ENCODE assay signal across 15 cellular contexts in the genomic region with DNA sequence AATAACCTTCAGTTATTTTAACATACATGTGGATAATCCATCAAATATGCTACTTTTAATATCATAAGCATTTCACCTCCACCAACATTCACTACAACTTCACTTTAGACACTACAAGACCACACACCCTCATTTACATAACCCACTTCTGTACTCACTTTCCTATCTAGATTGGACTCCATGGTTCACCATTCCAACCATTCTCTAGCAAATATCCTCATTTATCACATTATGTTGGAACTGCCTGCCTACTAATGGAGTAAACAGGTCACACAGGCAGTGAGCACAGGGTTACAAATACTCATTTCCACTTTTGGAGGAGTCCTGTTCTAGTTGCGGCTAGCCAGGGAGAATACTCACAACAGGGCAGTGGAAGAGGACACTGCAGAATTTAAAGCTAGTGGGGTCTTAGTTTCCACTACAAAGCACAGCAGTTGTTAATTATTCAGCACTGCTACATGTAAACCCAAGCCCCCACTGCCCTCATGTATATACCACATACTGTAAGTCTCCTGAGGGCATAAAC. TPM values are rescaled to one million over a fixed set of nuclear protein-coding genes. Genes with fewer than 3 reads are reported as not detected.
DNase-seq lines count a peak whose midpoint lies in the region; ATAC-seq, FAIRE-seq and TF ChIP-seq lines count a peak whose summit lies in the region.
"Had no signal": no experiment of that assay in that cellular context is flagged by ENCODE, and none has a peak within 500 bp of the region (broad histone marks: within the 10 kb centered on the region; RNA-seq: fewer than 3 reads in every experiment).

No MANE protein-coding gene starts in this region.

- peaks cover 82% of the 10 kb centered on the region for H4K20me1 ChIP-seq in astrocyte (ENCODE audit: insufficient read depth, low read length)

- DNase-seq in Right ventricle myocardium superior (no peak), cardiac septum (ENCODE audit: low spot score) (no peak), astrocyte (ENCODE audit: low read depth) (peak; percentile 46)
- no peak for DNase-seq in activated CD8-positive, alpha-beta memory T cell treated with anti-CD3 and anti-CD28 coated beads, Interleukin-2, amount 50 U/mL, for 48 hours
- no peak for DNase-seq in activated effector memory CD4-positive, alpha-beta T cell treated with Interleukin-2 at 50 U/mL for 16 hours
- DNase-seq: BE2C; CD4-positive, alpha-beta memory T cell; GOT3; H9 had no signal

- H3K4me3 Mint-ChIP-seq in astrocyte (ENCODE audit: unreplicated experiment) = no peak overlapping the region
- H3K4me3 Mint-ChIP-seq: H9 had no signal

- intact Hi-C loops in Right ventricle myocardium superior (cut with DNase I) (no loop called here), cardiac septum (cut with DNase I) (no loop called here)

- H3K4me2 ChIP-seq in astrocyte (ENCODE audit: low read length) = no peak overlapping the region

- H3K9me3 Mint-ChIP-seq in astrocyte (ENCODE audit: unreplicated experiment) = no peaks in the 10 kb centered on the region

- H3K27ac Mint-ChIP-seq in astrocyte (ENCODE audit: unreplicated experiment) = no peak overlapping the region

- H2AFZ ChIP-seq in astrocyte (ENCODE audit: low read depth, low read length) = no peak overlapping the region

- H3K27me3 Mint-ChIP-seq in astrocyte (ENCODE audit: low read depth, unreplicated experiment) = no peaks in the 10 kb centered on the region
- H3K27me3 Mint-ChIP-seq: CD4-positive, alpha-beta memory T cell had no signal

- no peak overlapping the region for H3K4me3 ChIP-seq in HUES48 (ENCODE audit: low read depth, low read length)
- no peak overlapping the region for H3K4me3 ChIP-seq in astrocyte (ENCODE audit: insufficient read depth, low read depth, low read length)
- H3K4me3 ChIP-seq: GM12878 had no signal

- H3K79me2 ChIP-seq in astrocyte (ENCODE audit: insufficient read depth, low read length) = peaks cover 99% of the 10 kb centered on the region

- H3K36me3 ChIP-seq in HUES48 (ENCODE audit: control insufficient read depth, insufficient read depth, low read length) = no peaks in the 10 kb centered on the region
- no peaks in the 10 kb centered on the region for H3K36me3 ChIP-seq in astrocyte (ENCODE audit: insufficient read depth, low read length)
- H3K36me3 ChIP-seq: BE2C had no signal

- H3K9ac ChIP-seq in HUES48 (ENCODE audit: low read depth, low read length) (no peak overlapping the region), astrocyte (ENCODE audit: low read length) (no peak overlapping the region)

- peaks cover 53% of the 10 kb centered on the region for H3K4me1 ChIP-seq in HUES48 (ENCODE audit: control insufficient read depth, insufficient read depth, low read length)
- no peaks in the 10 kb centered on the region for H3K4me1 ChIP-seq in astrocyte (ENCODE audit: insufficient read depth, low read length)
- H3K4me1 ChIP-seq: BE2C had no signal

- H3K27ac ChIP-seq in HUES48 (ENCODE audit: low read depth, low read length) = peak overlapping the region; percentile 14
- no peak overlapping the region for H3K27ac ChIP-seq in astrocyte (ENCODE audit: low read depth, low read length)
- H3K27ac ChIP-seq: C4-2B had no signal

- H3K27me3 ChIP-seq in HUES48 (ENCODE audit: control insufficient read depth, insufficient read depth, low read length) (no peaks in the 10 kb centered on the region), astrocyte (ENCODE audit: insufficient read depth, low read length) (no peaks in the 10 kb centered on the region)
- H3K27me3 ChIP-seq: BE2C had no signal

- TF ChIP-seq CTCF in astrocyte (IDR thresholded peaks at IDR 0.05; ENCODE audit: insufficient read depth, low read depth, low read length) = no peak

- peaks cover 10% of the 10 kb centered on the region for H3K4me1 Mint-ChIP-seq in astrocyte (ENCODE audit: low read depth, unreplicated experiment)

- no peaks in the 10 kb centered on the region for H3K36me3 Mint-ChIP-seq in astrocyte (ENCODE audit: low read depth, unreplicated experiment)

- ATAC-seq in Right ventricle myocardium superior (ENCODE audit: poor library complexity) (peak; percentile 34), GM19351 (IDR thresholded peaks at IDR 0.05; ENCODE audit: unreplicated experiment) (no peak)
- ATAC-seq: GM12878, HepG2 had no signal

- no peaks in the 10 kb centered on the region for H3K9me3 ChIP-seq in HUES48 (ENCODE audit: control insufficient read depth, insufficient read depth, low read length)
- no peaks in the 10 kb centered on the region for H3K9me3 ChIP-seq in astrocyte (ENCODE audit: insufficient read depth, low read depth, low read length)
- H3K9me3 ChIP-seq: BE2C had no signal

- no peak for FAIRE-seq in astrocyte (lab: Jason Lieb, UNC)
- FAIRE-seq: A204.1, GM12878, HepG2 had no signal

RNA-seq across cellular contexts. Expression of gene SNX13, which starts 18.3 kb away (rescaled TPM):
- total RNA-seq in Right ventricle myocardium superior (36.9 TPM), cardiac septum (48.8 TPM), astrocyte (32.9 and 39.7 TPM in 2 replicates)
